In the genomic region with DNA sequence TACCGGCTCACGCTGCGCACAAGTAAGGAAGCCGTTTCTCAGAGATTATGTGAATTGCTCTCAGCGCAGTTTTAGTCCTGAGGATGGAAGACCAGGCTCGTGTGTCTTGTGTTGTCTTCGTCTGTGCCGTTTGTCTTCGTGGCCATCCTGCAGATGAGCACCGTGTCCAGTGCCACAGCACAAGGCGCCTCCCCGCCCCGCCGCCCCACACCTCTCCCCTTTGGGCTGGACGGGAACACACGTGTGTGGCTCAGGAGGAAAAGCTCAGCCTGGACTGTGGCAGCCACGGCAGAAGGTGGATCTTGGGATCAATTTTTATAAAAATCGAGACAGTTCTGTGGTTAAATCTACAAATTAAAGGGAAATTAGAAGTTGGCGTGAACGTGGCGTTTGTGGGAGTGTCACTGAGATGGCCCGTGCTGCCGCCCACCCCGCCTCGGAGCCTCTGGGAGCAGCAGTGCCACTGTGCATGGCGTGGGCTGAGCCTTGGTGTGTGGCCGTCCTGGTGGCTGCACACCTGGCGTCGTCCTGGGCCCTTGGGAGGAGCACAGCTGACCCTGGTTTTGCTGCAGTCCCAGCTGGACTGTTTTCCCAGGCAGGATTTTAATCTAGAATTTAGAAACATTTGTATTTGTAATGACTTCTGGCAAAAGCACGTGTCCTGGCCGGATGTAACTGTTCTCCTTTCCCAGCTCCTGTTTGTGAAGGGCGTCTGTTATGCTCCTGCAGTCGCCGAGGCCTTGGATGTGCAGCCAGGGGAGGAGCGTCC, we compare ENCODE assay signal across 25 cellular contexts. TPM values are rescaled to one million over a fixed set of nuclear protein-coding genes. Genes with fewer than 3 reads are reported as not detected.
"Had no signal": no experiment of that assay in that cellular context is flagged by ENCODE, and none has a peak within 500 bp of the region (broad histone marks: within the 10 kb centered on the region; RNA-seq: fewer than 3 reads in every experiment).

No MANE protein-coding gene starts in this region.

- FAIRE-seq: frontal cortex had no signal

- H3K4me1 Mint-ChIP-seq: endodermal cell had no signal

- H3K4me3 ChIP-seq: coronary artery, right atrium auricular region, sigmoid colon, skin epidermis, tibial artery, upper lobe of left lung, uterus had no signal

- ATAC-seq: esophagus mucosa; left lobe of liver; naive thymus-derived CD4-positive, alpha-beta T cell had no signal

- H3K9me3 ChIP-seq: right atrium auricular region, sigmoid colon, tibial artery, upper lobe of left lung, uterus had no signal

- H3K9me3 Mint-ChIP-seq: endodermal cell; naive thymus-derived CD4-positive, alpha-beta T cell had no signal

- H3K27me3 ChIP-seq: right atrium auricular region, sigmoid colon, tibial artery, upper lobe of left lung, uterus had no signal

- H3K27ac Mint-ChIP-seq: endodermal cell; naive thymus-derived CD4-positive, alpha-beta T cell had no signal

- H3K27me3 Mint-ChIP-seq: naive thymus-derived CD4-positive, alpha-beta T cell had no signal

- H3K4me3 Mint-ChIP-seq: endodermal cell; naive thymus-derived CD4-positive, alpha-beta T cell had no signal

- H3K27ac ChIP-seq: coronary artery, right atrium auricular region, sigmoid colon, skin epidermis, tibial artery, upper lobe of left lung, uterus had no signal

- DNase-seq: effector CD4-positive, alpha-beta T cell; endodermal cell; islet precursor cell; mammary epithelial cell; naive thymus-derived CD4-positive, alpha-beta T cell; sigmoid colon; stimulated activated CD4-positive, alpha-beta T cell treated with anti-CD3 and anti-CD28 coated beads, Interleukin-2, amount 100 ng/mL, for 24 hours; stimulated activated naive CD4-positive, alpha-beta T cell treated with Interleukin-2 at 50 U/mL for 16 hours; tibial artery; uterus had no signal

- H3K36me3 ChIP-seq: uterus had no signal

- H3K4me1 ChIP-seq: right atrium auricular region, sigmoid colon, tibial artery, upper lobe of left lung, uterus had no signal

RNA-seq across cellular contexts. Expression of gene MUC6, which starts 25.8 kb away (rescaled TPM):
- total RNA-seq: dermis microvascular lymphatic vessel endothelial cell; esophagus mucosa; fibroblast of lung; frontal cortex; glomerular endothelial cell; lower leg skin; mesenteric fat pad; naive thymus-derived CD4-positive, alpha-beta T cell; osteocyte; posterior vena cava; right atrium auricular region; sigmoid colon had no signal
- polyA plus RNA-seq: fibroblast of lung; mammary epithelial cell; naive thymus-derived CD4-positive, alpha-beta T cell; neural cell had no signal
